In genomic region chr12:102010265-102010994, GRCh38 we compare ENCODE assay signal across 1 cellular context.
TF ChIP-seq lines count a peak whose summit lies in the region.

No MANE protein-coding gene starts in this region.

TF ChIP-seq in GM12878, 131 proteins besides CTCF, POLR2A, EP300 and RAD21 (continued from another document):
- TF ChIP-seq NKRF (conservative IDR thresholded peaks at IDR 0.05) (no peak), ZNF217 (IDR thresholded peaks at IDR 0.05) (peak; percentile 43; the same call in 1 of the 2 replicates), STAT1 (conservative IDR thresholded peaks at IDR 0.05) (no peak), ZBTB11 (CRISPR knock-in tag; IDR thresholded peaks at IDR 0.05) (no peak)
